21 cellular contexts compared by ENCODE assay signal in genomic region chrY:14373608-14374007, GRCh38.
DNase-seq lines count a peak whose midpoint lies in the region; ATAC-seq, FAIRE-seq and TF ChIP-seq lines count a peak whose summit lies in the region.
"Had no signal": no experiment of that assay in that cellular context is flagged by ENCODE, and none has a peak within 500 bp of the region (broad histone marks: within the 10 kb centered on the region; RNA-seq: fewer than 3 reads in every experiment).

No MANE protein-coding gene starts in this region.

- ATAC-seq in foreskin keratinocyte (peak; percentile 66), HG02938 (IDR thresholded peaks at IDR 0.05; ENCODE audit: unreplicated experiment) (no peak)
- ATAC-seq: GM12878, GM23338, HCT116 had no signal

- no peaks in the 10 kb centered on the region for H3K4me1 ChIP-seq in foreskin keratinocyte
- no peaks in the 10 kb centered on the region for H3K4me1 ChIP-seq in small intestine (ENCODE audit: control insufficient read depth in 2 of 2, insufficient read depth in 1 of 2, low read depth in 1 of 2, low read length in 1 of 2)
- H3K4me1 ChIP-seq: BLaER1 had no signal

- H3K9me3 ChIP-seq in small intestine (ENCODE audit: control insufficient read depth, low read depth): no peaks in the 10 kb centered on the region
- H3K9me3 ChIP-seq: BLaER1 had no signal

- no peaks in the 10 kb centered on the region for H3K36me3 ChIP-seq in small intestine (ENCODE audit: control insufficient read depth in 2 of 2, insufficient read depth in 2 of 2, low read length in 2 of 2)
- H3K36me3 ChIP-seq: BLaER1 had no signal

- DNase-seq in NCI-H446 treated with DMSO at 0.1 percent for 48 hours (lab: John Stamatoyannopoulos, UW) (peak; percentile 0), NCI-H446 (lab: John Stamatoyannopoulos, UW) (no peak), foreskin keratinocyte (peak in 1 of 2 donors; percentile 68), renal cortical epithelial cell (ENCODE audit: low read depth) (peak; percentile 7), small intestine (no peak)
- DNase-seq: CD4-positive, CD25-positive, alpha-beta regulatory T cell; CD8-positive, alpha-beta memory T cell; DMS 273 treated with DMSO at 0.1 percent for 48 hours; DMS79; EL; GDM1; H9 had no signal

- H3K27me3 ChIP-seq in foreskin keratinocyte: no peaks in the 10 kb centered on the region
- no peaks in the 10 kb centered on the region for H3K27me3 ChIP-seq in small intestine (ENCODE audit: control insufficient read depth in 2 of 2, insufficient read depth in 2 of 2, low read length in 2 of 2)
- H3K27me3 ChIP-seq: BLaER1 had no signal

- H3K4me3 ChIP-seq in small intestine (ENCODE audit: low read depth in 1 of 2, low read length in 2 of 2): no peak overlapping the region
- H3K4me3 ChIP-seq: BLaER1, GM12878, GM23338 had no signal

- 57 to 84% (median 74%) methylated on average over 1 to 2 of the region's 2 CpGs for WGBS in small intestine, 3 donors

- TF ChIP-seq CTCF in foreskin keratinocyte (conservative IDR thresholded peaks at IDR 0.05): no peak

- H3K27ac ChIP-seq in foreskin keratinocyte (no peak overlapping the region), small intestine (ENCODE audit: low read depth in 1 of 2, low read length in 1 of 2) (no peak overlapping the region)
- H3K27ac ChIP-seq: 22Rv1, BLaER1, C4-2B had no signal

- FAIRE-seq in small intestine (lab: Jason Lieb, UNC): no peak
- FAIRE-seq: A204.1, D721Med, GM12878 had no signal

Comparison
In these comparisons a context has a peak if more than half of its experiments do, and no peak if none do; other contexts are left out.
1. DNase-seq: peak in NCI-H446 treated with DMSO at 0.1 percent for 48 hours (single experiment) and renal cortical epithelial cell (single experiment); none in NCI-H446 (0 of 2) and small intestine (single experiment).